Comparison of ENCODE assay signal across 8 cellular contexts in the genomic region with DNA sequence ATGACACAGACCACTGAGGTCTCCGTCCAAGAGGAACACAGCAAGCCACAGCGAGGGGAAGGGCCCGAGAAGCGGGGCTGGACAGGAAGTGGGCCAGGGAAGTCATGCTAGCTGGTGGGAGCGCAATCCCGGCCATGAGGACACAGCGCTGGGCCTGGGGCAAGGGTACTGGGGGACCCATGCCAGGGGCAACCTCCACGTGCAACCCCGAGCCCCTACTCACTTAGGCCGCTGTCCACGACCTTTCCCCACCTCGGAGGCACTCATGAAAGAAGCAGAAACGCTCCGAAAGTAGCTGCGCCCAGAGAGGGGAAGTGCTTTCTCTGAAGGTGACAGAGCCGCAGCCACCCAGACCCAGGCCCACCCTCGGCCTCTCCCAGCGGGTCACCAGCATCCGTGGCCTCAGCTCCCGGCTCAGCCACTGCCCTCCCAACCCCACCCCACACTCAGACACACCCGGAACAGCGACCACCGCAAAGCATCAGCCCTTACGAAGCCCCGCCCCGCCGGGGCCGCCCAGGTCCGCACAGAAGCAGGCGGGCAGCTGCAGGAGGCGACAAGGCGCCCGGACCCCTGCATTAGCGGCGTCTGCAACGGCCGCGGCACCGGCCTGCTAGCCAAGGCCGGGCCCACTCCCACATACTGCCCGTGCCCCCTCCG. TPM values are rescaled to one million over a fixed set of nuclear protein-coding genes. Genes with fewer than 3 reads are reported as not detected.
DNase-seq lines count a peak whose midpoint lies in the region; ATAC-seq and TF ChIP-seq lines count a peak whose summit lies in the region.

No MANE protein-coding gene starts in this region.

- DNase-seq in GM06990 (ENCODE audit: extremely low read depth, insufficient read length): peak; percentile 71
- DNase-seq in endodermal cell: peak; percentile 80
- DNase-seq in naive B cell: peak; percentile 48
- no peak for DNase-seq in NCI-H345 treated with DMSO at 0.1 percent for 48 hours (lab: John Stamatoyannopoulos, UW; ENCODE audit: unreplicated experiment)
- DNase-seq in NCI-H345 (lab: John Stamatoyannopoulos, UW): no peak
- DNase-seq in midbrain (lab: John Stamatoyannopoulos, UW): no peak

- TF ChIP-seq CTCF in GM06990 (IDR thresholded peaks at IDR 0.05; ENCODE audit: insufficient read depth, low read length, poor library complexity, severe bottlenecking) (no peak), WI38 (IDR thresholded peaks at IDR 0.05; ENCODE audit: low read depth, low read length) (no peak), endodermal cell (conservative IDR thresholded peaks at IDR 0.05) (no peak)

- H3K27me3 ChIP-seq in GM06990 (replicated peaks; ENCODE audit: control insufficient read depth, insufficient read depth, low read length): no peaks in the 10 kb centered on the region
- no peaks in the 10 kb centered on the region for H3K27me3 ChIP-seq in HUES6 (ENCODE audit: control insufficient read depth, insufficient read depth, low read length)
- H3K27me3 ChIP-seq in endodermal cell (ENCODE audit: control insufficient read depth, insufficient read depth, low read length, poor library complexity, severe bottlenecking): no peaks in the 10 kb centered on the region

- H3K27me3 Mint-ChIP-seq in endodermal cell (ENCODE audit: insufficient read depth) (peaks cover 5% of the 10 kb centered on the region), naive B cell (no peaks in the 10 kb centered on the region)

- H3K9me3 ChIP-seq in HUES6 (ENCODE audit: control insufficient read depth, insufficient read depth, low read depth, low read length) (no peaks in the 10 kb centered on the region), endodermal cell (ENCODE audit: control insufficient read depth, low read length) (no peaks in the 10 kb centered on the region)

- peak overlapping the region; percentile 75 for H3K9ac ChIP-seq in HUES6 (ENCODE audit: low read length)
- peak overlapping the region; percentile 51 for H3K9ac ChIP-seq in endodermal cell (ENCODE audit: extremely low read depth, low read length, poor library complexity, severe bottlenecking)

- 0 to 1% methylated on average over 9 to 42 of the region's 42 CpGs for WGBS in endodermal cell (ENCODE audit: insufficient coverage in 1 of 2, insufficient read length in 1 of 2), 2 experiments

- H3K4me3 Mint-ChIP-seq in endodermal cell (peak overlapping the region; percentile 80), naive B cell (peak overlapping the region; percentile 90 to 100 (median 100))

- H3K4me3 ChIP-seq in GM06990 (replicated peaks; ENCODE audit: low read depth, low read length): peak overlapping the region; percentile 97
- peak overlapping the region; percentile 97 for H3K4me3 ChIP-seq in HUES6 (ENCODE audit: low read depth, low read length)
- peak overlapping the region; percentile 93 for H3K4me3 ChIP-seq in WI38 (ENCODE audit: low read depth, low read length)
- H3K4me3 ChIP-seq in endodermal cell (ENCODE audit: low read length): peak overlapping the region; percentile 93

- H3K4me1 ChIP-seq in HUES6 (ENCODE audit: control insufficient read depth, insufficient read depth, low read length): peaks cover 32% of the 10 kb centered on the region
- H3K4me1 ChIP-seq in endodermal cell (ENCODE audit: control insufficient read depth, insufficient read depth, low read length): peaks cover 4% of the 10 kb centered on the region

- H3K36me3 ChIP-seq in GM06990 (ENCODE audit: control insufficient read depth, insufficient read depth, low read length) (no peaks in the 10 kb centered on the region; the same call in 1 of the 2 replicates), HUES6 (ENCODE audit: control insufficient read depth, insufficient read depth, low read length) (no peaks in the 10 kb centered on the region), endodermal cell (ENCODE audit: control insufficient read depth, insufficient read depth, low read length) (no peaks in the 10 kb centered on the region)

- H3K27ac Mint-ChIP-seq in endodermal cell (peak overlapping the region; percentile 55), naive B cell (peak overlapping the region; percentile 33 to 97 (median 93))

- peaks cover 25% of the 10 kb centered on the region for H3K4me1 Mint-ChIP-seq in endodermal cell
- H3K4me1 Mint-ChIP-seq in naive B cell: peaks cover 53 to 71% (median 61%) of the 10 kb centered on the region in 3 donors

- H3K27ac ChIP-seq in HUES6 (ENCODE audit: low read depth, low read length) (peak overlapping the region; percentile 15; the same call in 1 of the 2 replicates), endodermal cell (ENCODE audit: low read depth, low read length) (no peak overlapping the region)

- H3K36me3 Mint-ChIP-seq in endodermal cell (ENCODE audit: low read depth): no peaks in the 10 kb centered on the region
- no peaks in the 10 kb centered on the region for H3K36me3 Mint-ChIP-seq in naive B cell

- no peak for ATAC-seq in naive B cell (ENCODE audit: low read depth in 2 of 2)

- no peaks in the 10 kb centered on the region for H3K9me3 Mint-ChIP-seq in endodermal cell
- no peaks in the 10 kb centered on the region for H3K9me3 Mint-ChIP-seq in naive B cell

RNA-seq across cellular contexts. Expression of gene BICD2, which starts 0.8 kb away (rescaled TPM):
- total RNA-seq in endodermal cell: 10 to 100 TPM; 20.7 to 20.9 TPM
- 25.4 TPM for polyA plus RNA-seq in endodermal cell (2013, experiment 1 of 2)
- polyA plus RNA-seq in endodermal cell (2013, experiment 2 of 2): 24.1 TPM
- polyA plus RNA-seq in naive B cell (ENCODE audit: low read depth in 6 of 6): 10 to 100 TPM in 5 of 6 donors, 1 to 10 TPM in 1; 4.3 to 41.8 (median 29.6) TPM

Comparison
In these comparisons a context has a peak if more than half of its experiments do, and no peak if none do; other contexts are left out.
1. DNase-seq: peak in GM06990 (single experiment), endodermal cell (single experiment) and naive B cell (single experiment); none in NCI-H345 treated with DMSO at 0.1 percent for 48 hours (single experiment), NCI-H345 (single experiment) and midbrain (single experiment).
2. Peak in every context shown above with its lines, with median percentiles within 50 percentile points of each other: H3K4me3 ChIP-seq.